In the genomic region with DNA sequence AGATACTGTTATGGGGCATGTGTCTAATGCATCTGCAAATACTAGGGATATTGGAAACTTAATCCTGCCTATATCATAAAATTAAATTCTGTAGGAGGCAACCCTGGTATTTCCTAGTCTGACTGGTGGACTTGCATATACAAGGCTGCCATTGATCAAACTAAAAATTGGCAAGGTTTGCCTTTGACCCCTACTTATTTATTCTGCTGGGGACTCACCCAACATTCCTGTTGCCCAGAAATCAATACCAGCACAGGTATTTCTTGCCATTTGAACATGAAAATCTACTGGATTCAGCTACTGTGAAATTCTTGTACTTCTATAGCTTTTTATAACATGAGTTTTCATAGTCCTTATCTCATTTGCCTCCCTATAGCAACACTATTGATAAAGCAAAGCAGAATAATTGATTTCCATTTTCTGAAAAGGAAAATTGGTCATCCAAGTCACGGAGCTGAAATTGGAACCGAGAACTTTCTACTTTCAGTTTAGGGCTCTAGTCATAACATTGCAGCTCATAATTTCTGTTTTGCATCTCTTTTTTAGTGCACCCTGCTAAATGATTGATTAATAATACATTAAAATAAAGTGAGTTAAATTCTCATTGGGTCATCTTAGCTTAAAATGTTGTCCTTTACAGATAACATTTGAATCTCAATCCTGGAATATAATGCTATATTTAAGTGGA, we compare ENCODE assay signal across 25 cellular contexts.
"Had no signal": no experiment of that assay in that cellular context is flagged by ENCODE, and none has a peak within 500 bp of the region (broad histone marks: within the 10 kb centered on the region; RNA-seq: fewer than 3 reads in every experiment).

No MANE protein-coding gene starts in this region.

- H3K4me1 ChIP-seq: suprapubic skin had no signal

- DNase-seq: activated CD4-positive, alpha-beta T cell treated with anti-CD3 and anti-CD28 coated beads for 4 hours; activated CD4-positive, alpha-beta T cell treated with anti-CD3 and anti-CD28 coated beads, Interleukin-2, amount 50 U/mL, for 48 hours; activated CD4-positive, CD25-positive, alpha-beta regulatory T cell; activated CD8-positive, alpha-beta memory T cell treated with anti-CD3 and anti-CD28 coated beads, Interleukin-2, amount 50 U/mL, for 48 hours; activated naive CD4-positive, alpha-beta T cell; activated T-cell treated with anti-CD3 and anti-CD28 coated beads, Interleukin-2, amount 50 U/mL, for 4 hours; central memory CD4-positive, alpha-beta T cell; effector memory CD4-positive, alpha-beta T cell; gastrocnemius medialis; hypothalamus; left ventricle myocardium superior; nephron progenitor cell; nucleus accumbens; small intestine; stimulated activated CD4-positive, alpha-beta T cell treated with anti-CD3 and anti-CD28 coated beads, Interleukin-2, amount 100 ng/mL, for 24 hours; stimulated activated naive CD8-positive, alpha-beta T cell treated with anti-CD3 and anti-CD28 coated beads, Interleukin-15, amount 100 ng/mL, for 72 hours; T1000; transverse colon had no signal

- H3K36me3 ChIP-seq: gastrocnemius medialis, suprapubic skin, transverse colon had no signal

- H3K4me1 Mint-ChIP-seq: memory B cell; nephron progenitor cell; stimulated activated effector memory CD8-positive, alpha-beta T cell treated with anti-CD3 and anti-CD28 coated beads, Interleukin-12 subunit alpha, Interleukin-12 subunit beta, amount 100 ng/mL, for 72 hours; stimulated activated naive CD8-positive, alpha-beta T cell treated with anti-CD3 and anti-CD28 coated beads, Interleukin-15, amount 100 ng/mL, for 72 hours had no signal

- H3K9me3 Mint-ChIP-seq: activated T-cell treated with anti-CD3 and anti-CD28 coated beads, Interleukin-2, amount 50 U/mL, for 4 hours; activated T-helper 2 cell treated with anti-CD3 and anti-CD28 coated beads, Interferon-gamma antibody, Interleukin-2, Interleukin-4, amounts not matched to agents 10 μg/mL and 5 μg/mL and 100 μg/mL, durations not matched to agents 14 hours and 24 hours and 36 hours; memory B cell; nephron progenitor cell; stimulated activated effector memory CD8-positive, alpha-beta T cell treated with anti-CD3 and anti-CD28 coated beads, Interleukin-12 subunit alpha, Interleukin-12 subunit beta, amount 100 ng/mL, for 72 hours; stimulated activated naive CD8-positive, alpha-beta T cell treated with anti-CD3 and anti-CD28 coated beads, Interleukin-15, amount 100 ng/mL, for 72 hours had no signal

- H3K9me3 ChIP-seq: gastrocnemius medialis, suprapubic skin, transverse colon had no signal

- H3K36me3 Mint-ChIP-seq: activated naive CD8-positive, alpha-beta T cell; memory B cell; stimulated activated effector memory CD8-positive, alpha-beta T cell treated with anti-CD3 and anti-CD28 coated beads, Interleukin-12 subunit alpha, Interleukin-12 subunit beta, amount 100 ng/mL, for 72 hours had no signal

- H3K27me3 ChIP-seq: gastrocnemius medialis, suprapubic skin, transverse colon had no signal

- H3K27me3 Mint-ChIP-seq: activated naive CD8-positive, alpha-beta T cell; memory B cell; stimulated activated naive CD8-positive, alpha-beta T cell treated with anti-CD3 and anti-CD28 coated beads, Interleukin-15, amount 100 ng/mL, for 72 hours had no signal

- H3K27ac ChIP-seq: gastrocnemius medialis, suprapubic skin, transverse colon had no signal

- H3K4me3 ChIP-seq: gastrocnemius medialis, suprapubic skin, transverse colon had no signal

- H3K4me3 Mint-ChIP-seq: activated naive CD8-positive, alpha-beta T cell; activated T-cell treated with anti-CD3 and anti-CD28 coated beads, Interleukin-2, amount 50 U/mL, for 4 hours; memory B cell; nephron progenitor cell; stimulated activated effector memory CD8-positive, alpha-beta T cell treated with anti-CD3 and anti-CD28 coated beads, Interleukin-12 subunit alpha, Interleukin-12 subunit beta, amount 100 ng/mL, for 72 hours; stimulated activated naive CD8-positive, alpha-beta T cell treated with anti-CD3 and anti-CD28 coated beads, Interleukin-15, amount 100 ng/mL, for 72 hours had no signal

- ATAC-seq: activated T-cell treated with anti-CD3 and anti-CD28 coated beads, Interleukin-2, amount 50 U/mL, for 4 hours; esophagus mucosa; gastrocnemius medialis; left ventricle myocardium superior; sciatic nerve; stimulated activated effector memory CD8-positive, alpha-beta T cell treated with anti-CD3 and anti-CD28 coated beads, Interleukin-12 subunit alpha, Interleukin-12 subunit beta, amount 100 ng/mL, for 72 hours; stimulated activated naive CD8-positive, alpha-beta T cell treated with anti-CD3 and anti-CD28 coated beads, Interleukin-15, amount 100 ng/mL, for 72 hours had no signal

- H3K27ac Mint-ChIP-seq: activated naive CD8-positive, alpha-beta T cell; activated T-helper 2 cell treated with anti-CD3 and anti-CD28 coated beads, Interferon-gamma antibody, Interleukin-2, Interleukin-4, amounts not matched to agents 10 μg/mL and 5 μg/mL and 100 μg/mL, durations not matched to agents 14 hours and 24 hours and 36 hours; memory B cell; nephron progenitor cell; stimulated activated effector memory CD8-positive, alpha-beta T cell treated with anti-CD3 and anti-CD28 coated beads, Interleukin-12 subunit alpha, Interleukin-12 subunit beta, amount 100 ng/mL, for 72 hours; stimulated activated naive CD8-positive, alpha-beta T cell treated with anti-CD3 and anti-CD28 coated beads, Interleukin-15, amount 100 ng/mL, for 72 hours had no signal
